Comparison of ENCODE assay signal across 12 cellular contexts in the genomic region with DNA sequence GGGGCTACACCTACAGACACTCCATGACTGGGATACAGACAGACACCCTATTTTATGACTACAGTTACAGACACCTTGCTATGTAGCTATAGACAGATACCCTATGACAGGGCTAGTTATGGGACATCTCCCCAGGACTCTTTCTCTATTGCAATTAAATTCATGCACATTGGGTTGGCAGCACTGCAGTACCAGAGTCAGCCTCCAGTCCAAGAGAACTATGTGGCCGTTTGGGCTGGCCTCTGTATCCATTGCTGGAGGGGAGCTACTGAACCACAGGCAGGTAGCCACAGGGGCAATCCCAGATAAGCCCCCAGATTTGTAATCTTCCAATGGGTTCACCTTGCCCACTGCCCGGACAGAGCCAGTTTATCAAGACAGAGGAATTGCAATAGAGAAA.
"Had no signal": no experiment of that assay in that cellular context is flagged by ENCODE, and none has a peak within 500 bp of the region (broad histone marks: within the 10 kb centered on the region; RNA-seq: fewer than 3 reads in every experiment).

No MANE protein-coding gene starts in this region.

- H3K4me3 ChIP-seq: mucosa of descending colon, ovary, thyroid gland had no signal

- H3K27ac ChIP-seq: ovary, thyroid gland had no signal

- H3K4me1 ChIP-seq: thyroid gland had no signal

- H3K27me3 ChIP-seq: ovary, thyroid gland had no signal

- H3K9me3 ChIP-seq: mucosa of descending colon, ovary, thyroid gland had no signal

- DNase-seq: activated CD4-positive, alpha-beta T cell treated with anti-CD3 and anti-CD28 coated beads, Interleukin-2, amount 50 U/mL, for 1 hour; activated CD8-positive, alpha-beta memory T cell treated with anti-CD3 and anti-CD28 coated beads for 24 hours; activated gamma-delta T cell treated with Interleukin-2 at 50 U/mL for 16 hours; amniotic stem cell; left ventricle myocardium superior; mucosa of descending colon; naive thymus-derived CD4-positive, alpha-beta T cell; ovary; thyroid gland had no signal

- ATAC-seq: activated CD4-positive, CD25-positive, alpha-beta regulatory T cell treated with anti-CD3 and anti-CD28 coated beads, Interleukin-2, amount 50 U/mL, for 24 hours; esophagus mucosa; left ventricle myocardium superior; mucosa of descending colon; naive thymus-derived CD4-positive, alpha-beta T cell; sciatic nerve had no signal

- H3K36me3 ChIP-seq: ovary, thyroid gland had no signal
